Comparison of ENCODE assay signal across 15 cellular contexts in genomic region chr10:4431114-4431862, GRCh38.
DNase-seq lines count a peak whose midpoint lies in the region; FAIRE-seq and TF ChIP-seq lines count a peak whose summit lies in the region.
"Had no signal": no experiment of that assay in that cellular context is flagged by ENCODE, and none has a peak within 500 bp of the region (broad histone marks: within the 10 kb centered on the region; RNA-seq: fewer than 3 reads in every experiment).

No MANE protein-coding gene starts in this region.

- no peaks in the 10 kb centered on the region for H3K9me3 Mint-ChIP-seq in MCF 10A (ENCODE audit: unreplicated experiment)
- H3K9me3 Mint-ChIP-seq: activated naive CD4-positive, alpha-beta T cell treated with anti-CD3 and anti-CD28 coated beads, Interleukin-2, amount 50 U/mL, for 24 hours had no signal

- H3K36me3 ChIP-seq in breast epithelium, result no peaks in the 10 kb centered on the region
- H3K36me3 ChIP-seq: thoracic aorta had no signal

- no peak overlapping the region for H3K27ac ChIP-seq in breast epithelium
- H3K27ac ChIP-seq: 22Rv1, thoracic aorta had no signal

- DNase-seq in MCF 10A (ENCODE audit: unreplicated experiment) (peak; percentile 17), breast epithelium (ENCODE audit: low spot score in 2 of 2) (no peak), foreskin fibroblast (peak; percentile 32 to 77), smooth muscle cell of the brain vasculature (ENCODE audit: low read depth, low spot score) (peak; percentile 49), DMS 273 (lab: John Stamatoyannopoulos, UW; ENCODE audit: unreplicated experiment) (no peak), NCI-H446 (lab: John Stamatoyannopoulos, UW) (no peak), activated gamma-delta T cell treated with Interleukin-2 at 50 U/mL for 16 hours (no peak)
- DNase-seq: DMS153, foreskin melanocyte, SHP77 treated with DMSO at 0.1 percent for 48 hours had no signal

- CTCF ChIA-PET in MCF 10A (lab: Yijun Ruan, JAX), result no interaction called here

- POLR2A ChIA-PET in MCF 10A (lab: Yijun Ruan, JAX), result interaction anchor here (0.7 to 1.0 kb wide), 3 partner anchors 18 to 198 kb away, joined by 3 read pairs; no protein-coding TSS in a partner anchor

- H3K27ac Mint-ChIP-seq in MCF 10A (ENCODE audit: low read depth, unreplicated experiment), result no peak overlapping the region
- H3K27ac Mint-ChIP-seq: activated naive CD4-positive, alpha-beta T cell treated with anti-CD3 and anti-CD28 coated beads, Interleukin-2, amount 50 U/mL, for 24 hours had no signal

- no peaks in the 10 kb centered on the region for H3K27me3 Mint-ChIP-seq in MCF 10A (ENCODE audit: insufficient read depth, unreplicated experiment)
- H3K27me3 Mint-ChIP-seq: activated naive CD4-positive, alpha-beta T cell treated with anti-CD3 and anti-CD28 coated beads, Interleukin-2, amount 50 U/mL, for 24 hours had no signal

- H3K4me1 ChIP-seq in breast epithelium, result no peaks in the 10 kb centered on the region

- no peaks in the 10 kb centered on the region for H3K9me3 ChIP-seq in breast epithelium
- H3K9me3 ChIP-seq: thoracic aorta had no signal

- H3K4me1 Mint-ChIP-seq in MCF 10A (ENCODE audit: insufficient read depth, unreplicated experiment), result no peaks in the 10 kb centered on the region
- H3K4me1 Mint-ChIP-seq: activated naive CD4-positive, alpha-beta T cell treated with anti-CD3 and anti-CD28 coated beads, Interleukin-2, amount 50 U/mL, for 24 hours had no signal

- BruUV-seq in MCF 10A (replicated peaks; lab: Mats Ljungman, UMichigan), result no TSS peak

- peak; percentile 97 for FAIRE-seq in TTC549 (lab: Jason Lieb, UNC)
- FAIRE-seq: colon had no signal

- no peak for TF ChIP-seq CTCF in MCF 10A (IDR thresholded peaks at IDR 0.05; ENCODE audit: unreplicated experiment)
- TF ChIP-seq CTCF in breast epithelium (IDR thresholded peaks at IDR 0.05), result no peak
- no peak for TF ChIP-seq CTCF in foreskin fibroblast (IDR thresholded peaks at IDR 0.05; ENCODE audit: low read depth, low read length)

- H3K27me3 ChIP-seq in breast epithelium, result no peaks in the 10 kb centered on the region

- H3K4me3 Mint-ChIP-seq in MCF 10A (ENCODE audit: unreplicated experiment), result no peak overlapping the region
- H3K4me3 Mint-ChIP-seq: activated naive CD4-positive, alpha-beta T cell treated with anti-CD3 and anti-CD28 coated beads, Interleukin-2, amount 50 U/mL, for 24 hours had no signal

- no peak for TF ChIP-seq POLR2A in breast epithelium (IDR thresholded peaks at IDR 0.05)

- no peaks in the 10 kb centered on the region for H3K36me3 Mint-ChIP-seq in MCF 10A (ENCODE audit: insufficient read depth, unreplicated experiment)
- H3K36me3 Mint-ChIP-seq: activated naive CD4-positive, alpha-beta T cell treated with anti-CD3 and anti-CD28 coated beads, Interleukin-2, amount 50 U/mL, for 24 hours had no signal

- H3K4me3 ChIP-seq in breast epithelium, result no peak overlapping the region
- H3K4me3 ChIP-seq in foreskin fibroblast (ENCODE audit: low read depth in 1 of 2, low read length in 2 of 2), result no peak overlapping the region
- H3K4me3 ChIP-seq: thoracic aorta had no signal

- intact Hi-C loops in MCF 10A (cut with micrococcal nuclease) (no loop called here), breast epithelium (cut with DNase I; ENCODE audit: low total_unique reads) (no loop called here)

Comparison
In these comparisons a context has a peak if more than half of its experiments do, and no peak if none do; other contexts are left out.
1. DNase-seq: peak in MCF 10A (single experiment), foreskin fibroblast (2 of 2) and smooth muscle cell of the brain vasculature (single experiment); none in breast epithelium (0 of 2), DMS 273 (single experiment), NCI-H446 (0 of 2) and activated gamma-delta T cell treated with Interleukin-2 at 50 U/mL for 16 hours (single experiment).